In the genomic region with DNA sequence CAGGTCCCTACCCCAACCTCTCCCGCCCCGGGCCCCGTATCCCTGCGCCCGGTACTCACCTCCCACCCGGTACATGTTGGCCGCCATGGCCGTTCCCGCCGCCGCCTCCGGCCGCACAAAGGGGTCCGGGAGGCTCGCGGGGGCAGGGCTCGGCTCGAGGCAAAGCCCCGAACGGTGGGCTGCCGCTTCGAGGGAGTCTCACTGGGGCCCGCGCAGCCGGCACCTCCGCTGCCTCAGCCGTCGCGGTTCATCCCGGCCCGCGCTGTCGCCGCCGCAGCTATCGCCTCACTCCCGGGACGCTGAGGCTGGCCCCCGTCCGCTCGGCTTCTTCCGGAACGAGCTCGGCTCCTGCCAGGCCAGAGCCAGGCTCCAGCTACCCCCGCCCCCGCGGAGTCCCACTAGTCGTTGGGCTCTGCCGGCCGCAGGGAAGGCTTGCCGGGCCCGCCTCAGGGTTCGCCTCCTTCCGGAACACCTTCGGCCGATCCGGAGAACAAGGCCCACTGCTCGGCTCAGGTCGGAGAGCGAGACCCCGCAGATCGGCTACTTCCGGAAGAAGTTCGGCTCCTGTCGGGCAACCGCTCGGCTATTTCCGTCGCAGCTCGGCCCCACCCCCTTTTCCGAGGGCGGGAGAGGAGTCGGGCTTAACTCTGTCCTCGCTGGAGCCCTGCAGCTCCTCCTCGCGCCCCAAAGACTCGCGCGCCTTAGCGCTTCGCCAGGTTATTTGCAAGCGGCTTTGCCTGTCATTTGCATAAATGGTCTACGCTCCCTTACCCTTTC, we compare ENCODE assay signal across 8 cellular contexts. TPM values are rescaled to one million over a fixed set of nuclear protein-coding genes. Genes with fewer than 3 reads are reported as not detected.
DNase-seq lines count a peak whose midpoint lies in the region; ATAC-seq and TF ChIP-seq lines count a peak whose summit lies in the region.

TSS of gene MTA2 (minus strand) at position 502 of the 777 bp plus-strand sequence. CDS start at position 87, 415 bp downstream.

- H3K4me1 Mint-ChIP-seq in T-helper 1 cell treated with Interleukin-12 subunit alpha and Interleukin-12 subunit beta and Interleukin-4 antibody, amounts not matched to agents 30 μg/mL and 1 μg/mL, for 36 hours (ENCODE audit: low read depth): peaks cover 44% of the 10 kb centered on the region
- peaks cover 35% of the 10 kb centered on the region for H3K4me1 Mint-ChIP-seq in progenitor cell of endocrine pancreas (ENCODE audit: low read depth)

- no peaks in the 10 kb centered on the region for H3K9me3 Mint-ChIP-seq in T-helper 1 cell treated with Interleukin-12 subunit alpha and Interleukin-12 subunit beta and Interleukin-4 antibody, amounts not matched to agents 30 μg/mL and 1 μg/mL, for 36 hours
- H3K9me3 Mint-ChIP-seq in progenitor cell of endocrine pancreas (ENCODE audit: low read depth): no peaks in the 10 kb centered on the region

- intact Hi-C loops in heart right ventricle (cut with DNase I): loop anchor here in 2 of 10 donors (1.0 to 10.0 kb wide), 3 partner anchors 11 to 233 kb away; partner anchors contain the start of genes C11orf98 (in 1 of the 2), CSKMT (in 1 of the 2), EML3 (in 1 of the 2) and STX5 (in 1 of the 2)

- H3K4me3 Mint-ChIP-seq in T-helper 1 cell treated with Interleukin-12 subunit alpha and Interleukin-12 subunit beta and Interleukin-4 antibody, amounts not matched to agents 30 μg/mL and 1 μg/mL, for 36 hours: peak within 1 kb of the TSS; percentile 89
- peak within 1 kb of the TSS; percentile 90 for H3K4me3 Mint-ChIP-seq in progenitor cell of endocrine pancreas (ENCODE audit: low read depth)

- H3K36me3 ChIP-seq in heart right ventricle: peaks cover 0 to 60% (median 24%) of the 10 kb centered on the region in 9 donors

- peaks cover 59% of the 10 kb centered on the region for H3K36me3 Mint-ChIP-seq in T-helper 1 cell treated with Interleukin-12 subunit alpha and Interleukin-12 subunit beta and Interleukin-4 antibody, amounts not matched to agents 30 μg/mL and 1 μg/mL, for 36 hours (ENCODE audit: low read depth)
- peaks cover 27% of the 10 kb centered on the region for H3K36me3 Mint-ChIP-seq in progenitor cell of endocrine pancreas (ENCODE audit: insufficient read depth)

- peak; percentile 68 for ATAC-seq in HG02884 (IDR thresholded peaks at IDR 0.05; ENCODE audit: unreplicated experiment)
- peak; percentile 88 to 95 (median 90) for ATAC-seq in heart right ventricle

- H3K4me1 ChIP-seq in heart right ventricle: peaks cover 17 to 48% (median 43%) of the 10 kb centered on the region in 9 donors

- H3K27ac ChIP-seq in heart right ventricle: peak within 1 kb of the TSS; percentile 84 to 99 (median 97)

- TF ChIP-seq CTCF in GM13977 (IDR thresholded peaks at IDR 0.05; ENCODE audit: extremely low read depth, insufficient read depth, missing control alignments) (peak; percentile 21), heart right ventricle (IDR thresholded peaks at IDR 0.05) (no peak), progenitor cell of endocrine pancreas (IDR thresholded peaks at IDR 0.05; ENCODE audit: unreplicated experiment) (no peak)

- no peaks in the 10 kb centered on the region for H3K9me3 ChIP-seq in heart right ventricle

- DNase-seq in GM13977 (ENCODE audit: low spot score) (peak; percentile 99), NCI-H1694 (lab: John Stamatoyannopoulos, UW) (peak; percentile 93), amniotic stem cell (lab: John Stamatoyannopoulos, UW) (peak; percentile 98), heart right ventricle (peak; percentile 98), progenitor cell of endocrine pancreas (ENCODE audit: low spot score, unreplicated experiment) (peak; percentile 99), ureter (ENCODE audit: low spot score) (peak; percentile 99)

- peak within 1 kb of the TSS; percentile 88 for H3K27ac Mint-ChIP-seq in T-helper 1 cell treated with Interleukin-12 subunit alpha and Interleukin-12 subunit beta and Interleukin-4 antibody, amounts not matched to agents 30 μg/mL and 1 μg/mL, for 36 hours
- peak within 1 kb of the TSS; percentile 96 for H3K27ac Mint-ChIP-seq in progenitor cell of endocrine pancreas

- H3K4me3 ChIP-seq in heart right ventricle: peak within 1 kb of the TSS; percentile 34 to 100 (median 95)

- no peaks in the 10 kb centered on the region for H3K27me3 Mint-ChIP-seq in T-helper 1 cell treated with Interleukin-12 subunit alpha and Interleukin-12 subunit beta and Interleukin-4 antibody, amounts not matched to agents 30 μg/mL and 1 μg/mL, for 36 hours (ENCODE audit: low read depth)
- H3K27me3 Mint-ChIP-seq in progenitor cell of endocrine pancreas: peaks cover 19% of the 10 kb centered on the region

- WGBS in heart right ventricle, 2 donors: 0 to 1% methylated on average over 71 to 83 of the region's 83 CpGs

- H3K27me3 ChIP-seq in heart right ventricle: no peaks in the 10 kb centered on the region

- in situ Hi-C loops in GM13977 (cut with MboI; ENCODE audit: low pct_unique_long_range_greater_than_20kb, low sequenced_read_pairs, unreplicated experiment): no loop called here

RNA-seq across cellular contexts. Expression of gene MTA2, which starts in this region (rescaled TPM):
- total RNA-seq in heart right ventricle: 10 to 100 TPM; 25.0 to 45.3 (median 29.8) TPM
- polyA plus RNA-seq in heart right ventricle: 10 to 100 TPM; 22.1 to 35.3 TPM
- total RNA-seq in progenitor cell of endocrine pancreas: 134 and 140 TPM in 2 replicates
- total RNA-seq in ureter: 128 TPM

Comparison
In these comparisons a context has a peak if more than half of its experiments do, and no peak if none do; other contexts are left out.
1. Peak in every context shown above with its lines: DNase-seq, ATAC-seq, H3K4me3 ChIP-seq and H3K27ac ChIP-seq.